8 cellular contexts compared by ENCODE assay signal in genomic region chr17:7238418-7239090, GRCh38. TPM values are rescaled to one million over a fixed set of nuclear protein-coding genes. Genes with fewer than 3 reads are reported as not detected.
DNase-seq lines count a peak whose midpoint lies in the region; ATAC-seq and TF ChIP-seq lines count a peak whose summit lies in the region.

No MANE protein-coding gene starts in this region.

- H3K27ac Mint-ChIP-seq in activated CD8-positive, alpha-beta memory T cell treated with anti-CD3 and anti-CD28 coated beads, Interleukin-2, amount 10 ng/mL, durations not matched to agents 7 days and 5 days: peak overlapping the region; percentile 91

- TF ChIP-seq CTCF in fibroblast of villous mesenchyme (IDR thresholded peaks at IDR 0.05; ENCODE audit: insufficient read depth, low read depth, low read length): no peak

- peaks cover 63% of the 10 kb centered on the region for H3K4me1 Mint-ChIP-seq in activated CD8-positive, alpha-beta memory T cell treated with anti-CD3 and anti-CD28 coated beads, Interleukin-2, amount 10 ng/mL, durations not matched to agents 7 days and 5 days

- CTCF ChIA-PET in activated CD8-positive, alpha-beta memory T cell treated with anti-CD3 and anti-CD28 coated beads, Interleukin-2, amount 10 ng/mL, durations not matched to agents 7 days and 5 days (lab: Charles Lee): interaction anchor here (1.0 to 2.3 kb wide), 5 partner anchors 8 to 117 kb away, joined by 3 to 18 read pairs (median 4); partner anchors contain the start of genes ACADVL and DLG4

- no peak for ATAC-seq in activated CD8-positive, alpha-beta memory T cell treated with anti-CD3 and anti-CD28 coated beads, Interleukin-2, amount 10 ng/mL, durations not matched to agents 7 days and 5 days

- peak overlapping the region; percentile 85 for H4K8ac ChIP-seq in trophoblast cell (ENCODE audit: low read depth, low read length)

- peak overlapping the region; percentile 29 for H2BK12ac ChIP-seq in trophoblast cell (ENCODE audit: low read length)

- peak overlapping the region; percentile 99 for H4K91ac ChIP-seq in trophoblast cell (ENCODE audit: low read depth, low read length)

- peak overlapping the region; percentile 89 for H4K12ac ChIP-seq in trophoblast cell (ENCODE audit: low read depth, low read length)

- peak overlapping the region; percentile 96 for H3K14ac ChIP-seq in trophoblast cell (ENCODE audit: low read length)

- H3K9me3 Mint-ChIP-seq in activated CD8-positive, alpha-beta memory T cell treated with anti-CD3 and anti-CD28 coated beads, Interleukin-2, amount 10 ng/mL, durations not matched to agents 7 days and 5 days (ENCODE audit: low read depth): no peaks in the 10 kb centered on the region

- H3K4me1 ChIP-seq in trophoblast cell (ENCODE audit: control insufficient read depth in 1 of 2, insufficient read depth in 2 of 2, low read length in 2 of 2): peaks cover 18 to 29% of the 10 kb centered on the region in 2 experiments

- H3K4me3 ChIP-seq in fibroblast of villous mesenchyme (ENCODE audit: low read depth, low read length) (peak overlapping the region; percentile 99), trophoblast cell (ENCODE audit: low read depth, low read length) (peak overlapping the region; percentile 94)

- peak overlapping the region; percentile 100 for H3K4ac ChIP-seq in trophoblast cell (ENCODE audit: low read depth, low read length)

- H3K27me3 ChIP-seq in trophoblast cell (ENCODE audit: insufficient read depth, low read length): no peaks in the 10 kb centered on the region

- peaks cover 33% of the 10 kb centered on the region for H3K36me3 Mint-ChIP-seq in activated CD8-positive, alpha-beta memory T cell treated with anti-CD3 and anti-CD28 coated beads, Interleukin-2, amount 10 ng/mL, durations not matched to agents 7 days and 5 days

- H3K79me2 ChIP-seq in trophoblast cell (ENCODE audit: control insufficient read depth, insufficient read depth, low read length, poor library complexity): peaks cover 35% of the 10 kb centered on the region

- no CpG with 5 or more reads among the region's 39 CpGs for WGBS in trophoblast cell (ENCODE audit: extremely low coverage, insufficient coverage, insufficient read length)

- H3K4me2 ChIP-seq in trophoblast cell (ENCODE audit: low read length): peak overlapping the region; percentile 52

- peak overlapping the region; percentile 95 for H2BK120ac ChIP-seq in trophoblast cell (ENCODE audit: insufficient read depth, low read length, poor library complexity)

- peak overlapping the region; percentile 89 for H3K27ac ChIP-seq in trophoblast cell (ENCODE audit: low read depth, low read length)

- H2BK5ac ChIP-seq in trophoblast cell (ENCODE audit: low read depth, low read length, poor library complexity): peak overlapping the region; percentile 95

- peak overlapping the region; percentile 99 for H3K9ac ChIP-seq in trophoblast cell (ENCODE audit: low read length)

- peak; percentile 59 for DNase-seq in activated CD8-positive, alpha-beta memory T cell treated with anti-CD3 and anti-CD28 coated beads, Interleukin-2, amount 10 ng/mL, durations not matched to agents 7 days and 5 days
- no peak for DNase-seq in activated CD8-positive, alpha-beta memory T cell treated with anti-CD3 and anti-CD28 coated beads, Interleukin-2, amount 50 U/mL, for 4 hours
- DNase-seq in activated T-cell treated with anti-CD3 and anti-CD28 coated beads, Interleukin-2, amount 50 U/mL, for 48 hours: peak; percentile 51 to 63
- DNase-seq in fibroblast of villous mesenchyme (ENCODE audit: low read depth) (no peak), trophoblast cell (no peak), DMS114 treated with DMSO at 0.1 percent for 48 hours (lab: John Stamatoyannopoulos, UW; ENCODE audit: unreplicated experiment) (no peak), ureter (ENCODE audit: low spot score) (no peak), NCI-H774 (lab: John Stamatoyannopoulos, UW) (no peak)

- peaks cover 4% of the 10 kb centered on the region for H3K9me3 ChIP-seq in trophoblast cell (ENCODE audit: insufficient read depth, low read depth, low read length)

- peak overlapping the region; percentile 96 for H2AK5ac ChIP-seq in trophoblast cell (ENCODE audit: low read length)

- H2AFZ ChIP-seq in trophoblast cell (ENCODE audit: insufficient read depth, low read length, poor library complexity): peak overlapping the region; percentile 37

- H3K36me3 ChIP-seq in trophoblast cell (ENCODE audit: control insufficient read depth in 1 of 2, insufficient read depth in 2 of 2, low read length in 2 of 2): peaks cover 25 to 38% of the 10 kb centered on the region in 2 experiments

- H3K79me1 ChIP-seq in trophoblast cell (ENCODE audit: low read length): peaks cover 38% of the 10 kb centered on the region

- H3K4me3 Mint-ChIP-seq in activated CD8-positive, alpha-beta memory T cell treated with anti-CD3 and anti-CD28 coated beads, Interleukin-2, amount 10 ng/mL, durations not matched to agents 7 days and 5 days: peak overlapping the region; percentile 86

- H3K18ac ChIP-seq in trophoblast cell (ENCODE audit: low read length): peak overlapping the region; percentile 94

- no peak overlapping the region for H3K23ac ChIP-seq in trophoblast cell (ENCODE audit: low read length)

- H3K27me3 Mint-ChIP-seq in activated CD8-positive, alpha-beta memory T cell treated with anti-CD3 and anti-CD28 coated beads, Interleukin-2, amount 10 ng/mL, durations not matched to agents 7 days and 5 days: no peaks in the 10 kb centered on the region

RNA-seq across cellular contexts. Expression of gene PHF23, which starts 0.7 kb away (rescaled TPM):
- 10 to 100 TPM; 42.1 to 53.2 TPM for total RNA-seq in activated CD8-positive, alpha-beta memory T cell treated with anti-CD3 and anti-CD28 coated beads, Interleukin-2, amount 10 ng/mL, durations not matched to agents 7 days and 5 days
- total RNA-seq in fibroblast of villous mesenchyme (51.8 and 54.1 TPM in 2 replicates), ureter (37.6 TPM)
- polyA plus RNA-seq in trophoblast cell (2013): 127 and 128 TPM in 2 replicates

RNA-seq across cellular contexts. Expression of gene GABARAP, which starts 3.7 kb away (rescaled TPM):
- 100 to 1,000 TPM; 207 to 231 TPM for total RNA-seq in activated CD8-positive, alpha-beta memory T cell treated with anti-CD3 and anti-CD28 coated beads, Interleukin-2, amount 10 ng/mL, durations not matched to agents 7 days and 5 days
- 225 and 265 TPM in 2 replicates for total RNA-seq in fibroblast of villous mesenchyme
- 1,014 and 1,021 TPM in 2 replicates for polyA plus RNA-seq in trophoblast cell (2013)
- total RNA-seq in ureter: 453 TPM

RNA-seq across cellular contexts. Expression of gene DVL2, which starts 4.2 kb away (rescaled TPM):
- total RNA-seq in activated CD8-positive, alpha-beta memory T cell treated with anti-CD3 and anti-CD28 coated beads, Interleukin-2, amount 10 ng/mL, durations not matched to agents 7 days and 5 days: 10 to 100 TPM; 52.7 to 62.0 TPM
- total RNA-seq in fibroblast of villous mesenchyme (102 and 105 TPM in 2 replicates), ureter (38.4 TPM)
- 34.2 and 34.4 TPM in 2 replicates for polyA plus RNA-seq in trophoblast cell (2013)

RNA-seq across cellular contexts. Expression of gene CTDNEP1, which starts 13.0 kb away (rescaled TPM):
- total RNA-seq in activated CD8-positive, alpha-beta memory T cell treated with anti-CD3 and anti-CD28 coated beads, Interleukin-2, amount 10 ng/mL, durations not matched to agents 7 days and 5 days: 100 to 1,000 TPM; 162 to 192 TPM
- total RNA-seq in fibroblast of villous mesenchyme (24.5 and 34.1 TPM in 2 replicates), ureter (116 TPM)
- 137 and 140 TPM in 2 replicates for polyA plus RNA-seq in trophoblast cell (2013)

RNA-seq across cellular contexts. Expression of gene ELP5, which starts 13.5 kb away (rescaled TPM):
- 10 to 100 TPM; 56.5 to 70.4 TPM for total RNA-seq in activated CD8-positive, alpha-beta memory T cell treated with anti-CD3 and anti-CD28 coated beads, Interleukin-2, amount 10 ng/mL, durations not matched to agents 7 days and 5 days
- total RNA-seq in fibroblast of villous mesenchyme (29.6 and 36.3 TPM in 2 replicates), ureter (46.3 TPM)
- 47.1 and 48.7 TPM in 2 replicates for polyA plus RNA-seq in trophoblast cell (2013)

Comparison
In these comparisons a context has a peak if more than half of its experiments do, and no peak if none do; other contexts are left out.
1. DNase-seq: peak in activated CD8-positive, alpha-beta memory T cell treated with anti-CD3 and anti-CD28 coated beads, Interleukin-2, amount 10 ng/mL, durations not matched to agents 7 days and 5 days (single experiment) and activated T-cell treated with anti-CD3 and anti-CD28 coated beads, Interleukin-2, amount 50 U/mL, for 48 hours (2 of 2); none in activated CD8-positive, alpha-beta memory T cell treated with anti-CD3 and anti-CD28 coated beads, Interleukin-2, amount 50 U/mL, for 4 hours (single experiment), fibroblast of villous mesenchyme (single experiment), trophoblast cell (0 of 2), DMS114 treated with DMSO at 0.1 percent for 48 hours (single experiment), ureter (single experiment) and NCI-H774 (single experiment).